In the genomic region with DNA sequence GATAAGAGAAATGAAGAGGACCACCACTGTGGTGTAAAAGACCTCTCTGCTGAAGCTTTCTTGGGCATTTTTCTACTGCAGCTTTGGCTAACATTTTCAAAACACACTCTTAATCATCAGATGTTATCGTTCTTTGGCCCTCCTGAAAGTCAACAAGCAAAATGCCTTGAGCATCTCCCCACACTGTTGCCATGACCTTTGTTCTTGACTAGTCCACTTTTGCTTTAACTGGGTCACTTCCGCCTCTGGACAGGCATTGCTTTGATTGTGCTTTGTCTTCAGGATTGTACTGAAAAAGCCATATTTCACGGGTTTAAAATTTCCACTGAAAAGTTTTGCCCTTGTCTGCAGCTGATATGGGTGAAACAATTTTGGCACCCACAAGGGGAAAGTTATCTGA, we compare ENCODE assay signal across 9 cellular contexts.
"Had no signal": no experiment of that assay in that cellular context is flagged by ENCODE, and none has a peak within 500 bp of the region (broad histone marks: within the 10 kb centered on the region; RNA-seq: fewer than 3 reads in every experiment).

No MANE protein-coding gene starts in this region.

- H3K4me2 ChIP-seq: KMS-11 had no signal

- H3K4me1 ChIP-seq: HAP-1 had no signal

- DNase-seq: GOT3, H7, HFFc6, Karpas-422, KBM-7 had no signal

- ATAC-seq: HCT116 had no signal

- H3K4me3 ChIP-seq: HAP-1 had no signal

- H3K9me3 ChIP-seq: HAP-1 had no signal

- H3K9ac ChIP-seq: KMS-11 had no signal

- H3K36me3 ChIP-seq: HAP-1 had no signal

- H3K27ac ChIP-seq: KMS-11 had no signal

- FAIRE-seq: HTR-8/SVneo had no signal
